In the genomic region with DNA sequence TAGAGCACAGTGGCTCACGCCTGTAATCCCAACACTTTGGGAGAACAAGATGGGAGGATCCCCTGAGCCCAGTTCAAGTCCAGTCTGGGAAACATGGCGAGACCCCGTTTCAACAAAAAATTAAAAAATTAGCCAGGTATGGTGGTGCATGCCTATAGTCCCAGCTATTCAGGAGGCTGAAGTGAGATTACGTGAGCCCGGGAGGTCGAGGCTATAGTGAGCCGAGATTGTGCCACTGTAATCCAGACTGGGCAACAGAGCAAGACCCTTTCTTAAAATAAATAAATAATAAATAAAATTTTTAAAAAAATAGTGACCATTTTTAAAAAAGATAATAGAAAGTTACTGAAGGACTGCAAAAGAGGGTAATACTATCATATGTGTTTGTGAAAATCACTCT, we compare ENCODE assay signal across 33 cellular contexts. TPM values are rescaled to one million over a fixed set of nuclear protein-coding genes. Genes with fewer than 3 reads are reported as not detected.
DNase-seq lines count a peak whose midpoint lies in the region; ATAC-seq, FAIRE-seq and TF ChIP-seq lines count a peak whose summit lies in the region.
"Had no signal": no experiment of that assay in that cellular context is flagged by ENCODE, and none has a peak within 500 bp of the region (broad histone marks: within the 10 kb centered on the region; RNA-seq: fewer than 3 reads in every experiment).

No MANE protein-coding gene starts in this region.

- ATAC-seq in K562 (no peak), GM21447 (IDR thresholded peaks at IDR 0.05; ENCODE audit: unreplicated experiment) (no peak)
- ATAC-seq: A549; CD8-positive, alpha-beta T cell had no signal

- H3K9ac ChIP-seq in OCI-LY3 (ENCODE audit: low read length) (no peak overlapping the region), K562 (ENCODE audit: insufficient read depth in 1 of 2, low read depth in 2 of 2, low read length in 2 of 2) (no peak overlapping the region)
- H3K9ac ChIP-seq: BLaER1; BLaER1 treated with 17β-estradiol and CSF1 and Interleukin-3, amounts not matched to agents 10 nM and 100 nM had no signal

- in situ Hi-C loops in K562 (cut with MboI) (no loop called here), KBM-7 (cut with MboI; ENCODE audit: low pct_unique_long_range_greater_than_20kb, low sequenced_read_pairs) (no loop called here)

- no peak overlapping the region for H3K4me2 ChIP-seq in OCI-LY3 (ENCODE audit: low read length)
- H3K4me2 ChIP-seq in K562 (ENCODE audit: insufficient read depth, low read length) = no peak overlapping the region
- H3K4me2 ChIP-seq: A549; BLaER1; BLaER1 treated with 17β-estradiol and CSF1 and Interleukin-3, amounts not matched to agents 10 nM and 100 nM had no signal

- H3K27me3 ChIP-seq in OCI-LY3 (ENCODE audit: low read depth, low read length) = no peaks in the 10 kb centered on the region
- H3K27me3 ChIP-seq in K562 (ENCODE audit: control insufficient read depth in 2 of 2, insufficient read depth in 2 of 2, low read length in 2 of 2) = no peaks in the 10 kb centered on the region
- no peaks in the 10 kb centered on the region for H3K27me3 ChIP-seq in prostate gland (replicated peaks; ENCODE audit: insufficient read depth)
- H3K27me3 ChIP-seq: BE2C; BLaER1; BLaER1 treated with 17β-estradiol and CSF1 and Interleukin-3, amounts not matched to agents 10 nM and 100 nM had no signal

- H3K27ac ChIP-seq in HEK293 (ENCODE audit: extremely low read depth, low read depth, low read length) (no peak overlapping the region), OCI-LY3 (ENCODE audit: low read length) (0 out of 2 replicates have a peak overlapping the region, but pooled peaks have one; percentile 20), K562 (ENCODE audit: extremely low read depth, low read depth, low read length) (no peak overlapping the region), prostate gland (no peak overlapping the region)
- H3K27ac ChIP-seq: 22Rv1; A549; BLaER1; BLaER1 treated with 17β-estradiol and CSF1 and Interleukin-3, amounts not matched to agents 10 nM and 100 nM; C4-2B had no signal

- H3K4me3 ChIP-seq in HEK293 (ENCODE audit: low read depth, low read length) (no peak overlapping the region), OCI-LY3 (ENCODE audit: low read length) (no peak overlapping the region), K562 (no peak overlapping the region), prostate gland (no peak overlapping the region)
- H3K4me3 ChIP-seq: A549; BLaER1; BLaER1 treated with 17β-estradiol and CSF1 and Interleukin-3, amounts not matched to agents 10 nM and 100 nM had no signal

- TF ChIP-seq RAD21 in K562 (CRISPR knock-in tag; conservative IDR thresholded peaks at IDR 0.05 in 1 of 2, IDR thresholded peaks at IDR 0.05 in 1 of 2) = no peak

- H4K20me1 ChIP-seq in OCI-LY3 (ENCODE audit: insufficient read depth, low read length) (no peaks in the 10 kb centered on the region), K562 (replicated peaks; ENCODE audit: control insufficient read depth, insufficient read depth, low read length) (no peaks in the 10 kb centered on the region)

- no peak for FAIRE-seq in K562 (lab: Jason Lieb, UNC)
- FAIRE-seq: A204.1, A549, D721Med had no signal

- BruUV-seq in K562 (replicated peaks; lab: Mats Ljungman, UMichigan) = no TSS peak

- H3K79me2 ChIP-seq in OCI-LY3 (ENCODE audit: low read length) = peaks cover 34% of the 10 kb centered on the region
- peaks cover 39% of the 10 kb centered on the region for H3K79me2 ChIP-seq in K562 (ENCODE audit: control insufficient read depth, insufficient read depth, low read length)

- H3K36me3 ChIP-seq in HEK293 (ENCODE audit: control insufficient read depth in 2 of 2, insufficient read depth in 1 of 2, low read length in 2 of 2) (peaks cover 56 to 58% of the 10 kb centered on the region in 2 experiments), OCI-LY3 (replicated peaks; ENCODE audit: low read depth, low read length) (peaks cover 19% of the 10 kb centered on the region), K562 (ENCODE audit: control insufficient read depth, insufficient read depth, low read length) (peaks cover 80% of the 10 kb centered on the region), prostate gland (peaks cover 0 to 3% of the 10 kb centered on the region in 2 donors)

- H2AFZ ChIP-seq in OCI-LY3 (ENCODE audit: low read depth, low read length) (no peak overlapping the region), K562 (ENCODE audit: low read depth, low read length) (no peak overlapping the region)

- intact Hi-C loops in K562 (cut with micrococcal nuclease) = no loop called here
- intact Hi-C loops in prostate gland (cut with DNase I) = no loop called here

- H3K9me3 ChIP-seq in HEK293 (ENCODE audit: control insufficient read depth, insufficient read depth, low read depth, low read length) (no peaks in the 10 kb centered on the region), OCI-LY3 (ENCODE audit: insufficient read depth, low read length) (no peaks in the 10 kb centered on the region), K562 (replicated peaks; ENCODE audit: control insufficient read depth, insufficient read depth, low read depth, low read length) (no peaks in the 10 kb centered on the region), prostate gland (no peaks in the 10 kb centered on the region)
- H3K9me3 ChIP-seq: A549; BE2C; BLaER1; BLaER1 treated with 17β-estradiol and CSF1 and Interleukin-3, amounts not matched to agents 10 nM and 100 nM; Caco-2 had no signal

- H3K9me1 ChIP-seq in K562 (ENCODE audit: control insufficient read depth, insufficient read depth, low read length) = no peaks in the 10 kb centered on the region

- CTCF ChIA-PET in HEK293 (lab: Yijun Ruan, JAX) = interaction anchor here (0.6 kb wide), 1 partner anchor 696 kb away, joined by 4 read pairs; no protein-coding TSS in a partner anchor
- CTCF ChIA-PET in K562 (lab: Yijun Ruan, JAX; ENCODE audit: low intra/inter-chr PET ratio) = no interaction called here

- no peak for TF ChIP-seq EP300 in K562 (IDR thresholded peaks at IDR 0.05; ENCODE audit: low read length)

- no peaks in the 10 kb centered on the region for H3K4me1 ChIP-seq in HEK293 (ENCODE audit: control insufficient read depth, insufficient read depth, low read length)
- peaks cover 10% of the 10 kb centered on the region for H3K4me1 ChIP-seq in OCI-LY3 (ENCODE audit: low read length)
- H3K4me1 ChIP-seq in K562 (replicated peaks in 1 of 2; ENCODE audit: control insufficient read depth in 2 of 2, insufficient read depth in 2 of 2, low read length in 2 of 2) = no peaks in the 10 kb centered on the region
- no peaks in the 10 kb centered on the region for H3K4me1 ChIP-seq in prostate gland (replicated peaks)
- H3K4me1 ChIP-seq: A549; BE2C; BLaER1; BLaER1 treated with 17β-estradiol and CSF1 and Interleukin-3, amounts not matched to agents 10 nM and 100 nM; Caco-2 had no signal

- 95% methylated on average over 7 of the region's 7 CpGs for WGBS in K562 (ENCODE audit: insufficient coverage, low coverage, missing lambda C conversion rate)
- WGBS in prostate gland = 98% methylated on average over 7 of the region's 7 CpGs

- TF ChIP-seq CTCF in HEK293 (tag by site-specific recombination; IDR thresholded peaks at IDR 0.05) = no peak
- TF ChIP-seq CTCF in OCI-LY3 (IDR thresholded peaks at IDR 0.05; ENCODE audit: low read depth, low read length) = no peak
- TF ChIP-seq CTCF in K562 (IDR thresholded peaks at IDR 0.05 in 2 of 3, conservative IDR thresholded peaks at IDR 0.05 in 1 of 3; ENCODE audit: insufficient read depth in 2 of 3, low read depth in 1 of 3, low read length in 3 of 3) = no peak
- TF ChIP-seq CTCF in prostate gland (IDR thresholded peaks at IDR 0.05) = no peak

- POLR2A ChIA-PET in HEK293 (lab: Yijun Ruan, JAX) (no interaction called here), K562 (lab: Yijun Ruan, JAX) (interaction anchor here (0.6 to 1.4 kb wide), 2 partner anchors 10 to 280 kb away, joined by 3 read pairs; no protein-coding TSS in a partner anchor)

- DNase-seq in K562 (ENCODE audit: extremely low read depth in 1 of 4, low spot score in 3 of 4) = no peak
- no peak for DNase-seq in prostate gland (ENCODE audit: low spot score)
- DNase-seq in KBM-7 = no peak
- DNase-seq: 8988T; ACHN; AML-193; BE2C; C1 segment of cervical spinal cord; Caco-2; Calu3; CD4-positive, alpha-beta memory T cell; CD4-positive, alpha-beta T cell; CD4-positive, CD25-positive, alpha-beta regulatory T cell; CD8-positive, alpha-beta memory T cell; CD8-positive, alpha-beta T cell; COR-L47; DMS 273 treated with DMSO at 0.1 percent for 48 hours; DMS153; DMS53; DMS79; DMS79 treated with DMSO at 0.1 percent for 48 hours; DND-41; EL had no signal

- TF ChIP-seq POLR2A in K562 (conservative IDR thresholded peaks at IDR 0.05) = no peak
- TF ChIP-seq POLR2A in prostate gland (IDR thresholded peaks at IDR 0.05) = no peak

TF ChIP-seq in HEK293, 187 proteins besides CTCF, POLR2A, EP300 and RAD21:
- TF ChIP-seq ZNF121 (tag by site-specific recombination; IDR thresholded peaks at IDR 0.05) (peak; percentile 63; the same call in 1 of the 2 replicates), ZNF621 (tag by site-specific recombination; IDR thresholded peaks at IDR 0.05) (no peak)

RNA-seq across cellular contexts. Expression of gene MTPAP, which starts 28.8 kb away (rescaled TPM):
- 36.5 and 101 TPM in 2 replicates for total RNA-seq in K562 (2011; cell fraction: chromatin; rRNA removed; ENCODE audit: low replicate concordance)
- total RNA-seq in K562 (2011; cell fraction: nucleolus; rRNA removed) = 15.0 and 17.2 TPM in 2 replicates
- total RNA-seq in K562 (2011; cell fraction: nucleoplasm; rRNA removed) = 32.3 and 33.9 TPM in 2 replicates
- total RNA-seq in K562 (2014; rRNA removed) = 11.8 and 12.0 TPM in 2 replicates
- 31.6 and 36.4 TPM in 2 replicates for total RNA-seq in K562 (2014; rRNA removed; fragmentation: Illumina TruSeq; extraction: Trizol)
- 20.6 and 22.6 TPM in 2 replicates for total RNA-seq in K562 (2015; rRNA removed; fragmentation: Illumina TruSeq; extraction: Trizol)
- 36.9 and 37.8 TPM in 2 replicates for total RNA-seq in K562 (2021)
- polyA plus RNA-seq in K562 (2011; rRNA removed) = 20.0 and 21.8 TPM in 2 replicates
- 4.1 and 7.3 TPM in 2 replicates for polyA plus RNA-seq in K562 (2011; cell fraction: cytosol; rRNA removed)
- 10.9 and 17.6 TPM in 2 replicates for polyA plus RNA-seq in K562 (2011; cell fraction: nucleus; rRNA removed)
- polyA plus RNA-seq in K562 (2012) = 12.8 and 16.3 TPM in 2 replicates
- 26.9 and 28.9 TPM in 2 replicates for polyA plus RNA-seq in K562 (2014; fragmentation: Illumina TruSeq; extraction: Trizol)
- 10 to 100 TPM; 48.0 to 67.6 TPM for polyA plus RNA-seq in K562 (2014; fragmentation: Nextera tagmentation; extraction: Ambion mirVana)
- polyA plus RNA-seq in K562 (2014; rRNA removed) = 15.1 and 16.2 TPM in 2 replicates
- 19.8 and 28.5 TPM in 2 replicates for polyA minus RNA-seq in K562 (2011; rRNA and poly(A)+ RNA removed)
- polyA minus RNA-seq in K562 (2011; cell fraction: cytosol; rRNA and poly(A)+ RNA removed) = 6.2 and 11.0 TPM in 2 replicates
- polyA minus RNA-seq in K562 (2011; cell fraction: nucleus; rRNA and poly(A)+ RNA removed) = 5.7 and 19.2 TPM in 2 replicates
- total RNA-seq in prostate gland = 10 to 100 TPM; 13.9 to 22.8 TPM

Comparison
In these comparisons a context has a peak if more than half of its experiments do, and no peak if none do; other contexts are left out.
1. Of the 44 proteins assayed by ChIP-seq in both K562 and HEK293: peak only in K562: none; only in HEK293: none; in both: ZNF121; in neither: 43.